Comparison of ENCODE assay signal across 23 cellular contexts in the genomic region with DNA sequence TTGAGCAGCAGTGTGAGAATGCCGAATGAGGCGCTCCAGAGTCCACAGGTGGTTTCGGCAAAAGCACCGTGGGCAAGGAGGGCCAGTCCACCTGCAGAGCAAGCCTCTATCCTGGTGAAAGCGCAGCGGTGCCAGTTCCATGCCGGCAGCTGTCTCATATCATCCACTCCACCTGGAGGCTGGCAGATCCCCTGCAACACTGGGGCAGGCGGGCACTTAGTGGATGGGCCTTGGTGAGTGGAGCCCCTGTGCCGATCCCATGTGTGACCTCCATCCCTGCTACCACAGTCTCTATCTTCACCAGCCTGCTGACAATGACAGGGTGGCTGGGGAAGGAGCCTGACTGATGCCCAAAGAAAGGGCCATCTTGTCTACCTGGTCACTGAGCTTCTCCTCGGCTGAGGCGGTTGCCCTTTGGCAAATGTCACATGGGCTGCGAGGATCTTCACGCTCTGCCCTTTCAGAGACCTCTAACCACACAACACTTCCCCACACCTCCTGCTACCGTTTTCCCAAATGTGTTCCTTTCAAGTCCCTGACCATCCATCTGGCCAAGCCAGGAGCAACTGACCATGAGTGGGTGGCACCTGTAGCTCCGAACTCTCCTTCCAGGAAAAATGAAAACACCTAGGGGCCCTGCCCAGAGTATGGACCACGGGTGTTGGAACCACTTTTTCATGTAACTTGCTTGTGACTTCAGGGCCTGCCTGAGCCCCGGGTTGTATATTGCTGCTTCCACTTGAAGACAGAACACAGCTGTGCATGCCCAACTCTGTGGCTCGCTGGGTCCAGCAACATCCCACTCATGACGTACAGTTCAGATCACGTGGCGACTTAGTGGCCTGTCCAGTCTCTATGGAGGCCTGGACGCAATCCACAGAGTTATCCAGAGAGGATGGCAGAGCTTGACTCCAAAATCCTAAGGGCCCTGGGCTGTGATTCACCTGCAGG. TPM values are rescaled to one million over a fixed set of nuclear protein-coding genes. Genes with fewer than 3 reads are reported as not detected.
A peak's percentile ranks its signal among the peaks of the same experiment; 100 is the strongest.
DNase-seq lines count a peak whose midpoint lies in the region; ATAC-seq and TF ChIP-seq lines count a peak whose summit lies in the region.
"Had no signal": no experiment of that assay in that cellular context is flagged by ENCODE, and none has a peak within 500 bp of the region (broad histone marks: within the 10 kb centered on the region; RNA-seq: fewer than 3 reads in every experiment).

No MANE protein-coding gene starts in this region.

- no peak overlapping the region for H3K4me3 ChIP-seq in CD8-positive, alpha-beta T cell (ENCODE audit: low read depth, low read length)
- H3K4me3 ChIP-seq in endodermal cell (ENCODE audit: low read length): no peak overlapping the region
- no peak overlapping the region for H3K4me3 ChIP-seq in neutrophil (ENCODE audit: low read depth in 1 of 2, low read length in 1 of 2)
- H3K4me3 ChIP-seq in mesendoderm (ENCODE audit: low read length): no peak overlapping the region
- H3K4me3 ChIP-seq: BLaER1 treated with 17β-estradiol and CSF1 and Interleukin-3, amounts not matched to agents 10 nM and 100 nM; gastroesophageal sphincter; lung; PC-9 had no signal

- no peak overlapping the region for H4K8ac ChIP-seq in mesendoderm (ENCODE audit: low read depth, low read length)

- H3K18ac ChIP-seq in mesendoderm (ENCODE audit: low read length): no peak overlapping the region

- H3K4me3 Mint-ChIP-seq in activated CD4-positive, alpha-beta T cell treated with anti-CD3 and anti-CD28 coated beads, Interleukin-2, amount 10 ng/mL, durations not matched to agents 24 days and 14 days: no peak overlapping the region
- H3K4me3 Mint-ChIP-seq in CD8-positive, alpha-beta T cell: no peak overlapping the region
- no peak overlapping the region for H3K4me3 Mint-ChIP-seq in endodermal cell
- H3K4me3 Mint-ChIP-seq: nephron had no signal

- no peaks in the 10 kb centered on the region for H3K9me3 ChIP-seq in CD8-positive, alpha-beta T cell (ENCODE audit: low read length)
- H3K9me3 ChIP-seq in endodermal cell (ENCODE audit: control insufficient read depth, low read length) (no peaks in the 10 kb centered on the region), neutrophil (no peaks in the 10 kb centered on the region)
- H3K9me3 ChIP-seq: BLaER1 treated with 17β-estradiol and CSF1 and Interleukin-3, amounts not matched to agents 10 nM and 100 nM; gastroesophageal sphincter had no signal

- H3K4me2 ChIP-seq in mesendoderm (ENCODE audit: low read length): no peak overlapping the region
- H3K4me2 ChIP-seq: PC-9 had no signal

- TF ChIP-seq CTCF in CD8-positive, alpha-beta T cell (IDR thresholded peaks at IDR 0.05): no peak
- no peak for TF ChIP-seq CTCF in endodermal cell (conservative IDR thresholded peaks at IDR 0.05)
- no peak for TF ChIP-seq CTCF in neutrophil (IDR thresholded peaks at IDR 0.05)
- no peak for TF ChIP-seq CTCF in GM13977 (IDR thresholded peaks at IDR 0.05; ENCODE audit: extremely low read depth, insufficient read depth, missing control alignments)

- peaks cover 40% of the 10 kb centered on the region for H3K4me1 ChIP-seq in CD8-positive, alpha-beta T cell (ENCODE audit: insufficient read depth, low read length)
- no peaks in the 10 kb centered on the region for H3K4me1 ChIP-seq in endodermal cell (ENCODE audit: control insufficient read depth, insufficient read depth, low read length)
- peaks cover 5 to 17% of the 10 kb centered on the region in 2 experiments for H3K4me1 ChIP-seq in neutrophil (ENCODE audit: control insufficient read depth in 1 of 2, insufficient read depth in 1 of 2, low read depth in 1 of 2, low read length in 1 of 2)
- H3K4me1 ChIP-seq in mesendoderm (ENCODE audit: control insufficient read depth, low read depth, low read length): no peaks in the 10 kb centered on the region
- H3K4me1 ChIP-seq: gastroesophageal sphincter had no signal

- no peak overlapping the region for H4K5ac ChIP-seq in mesendoderm (ENCODE audit: low read length)

- H3K9ac ChIP-seq in endodermal cell (ENCODE audit: extremely low read depth, low read length, poor library complexity, severe bottlenecking) (no peak overlapping the region), mesendoderm (ENCODE audit: low read length) (no peak overlapping the region)
- H3K9ac ChIP-seq: BLaER1 treated with 17β-estradiol and CSF1 and Interleukin-3, amounts not matched to agents 10 nM and 100 nM had no signal

- H3K9me3 Mint-ChIP-seq in activated CD4-positive, alpha-beta T cell treated with anti-CD3 and anti-CD28 coated beads, Interleukin-2, amount 10 ng/mL, durations not matched to agents 24 days and 14 days: no peaks in the 10 kb centered on the region
- H3K9me3 Mint-ChIP-seq in CD8-positive, alpha-beta T cell: no peaks in the 10 kb centered on the region
- no peaks in the 10 kb centered on the region for H3K9me3 Mint-ChIP-seq in endodermal cell
- H3K9me3 Mint-ChIP-seq: nephron had no signal

- no peak overlapping the region for H2BK15ac ChIP-seq in mesendoderm (replicated peaks; ENCODE audit: low read depth)

- in situ Hi-C loops in GM13977 (cut with MboI; ENCODE audit: low pct_unique_long_range_greater_than_20kb, low sequenced_read_pairs, unreplicated experiment): no loop called here

- DNase-seq in activated CD4-positive, alpha-beta T cell treated with anti-CD3 and anti-CD28 coated beads for 1 hour: peak; percentile 4
- no peak for DNase-seq in activated CD4-positive, alpha-beta T cell treated with anti-CD3 and anti-CD28 coated beads, Interleukin-2, amount 10 ng/mL, durations not matched to agents 24 days and 14 days
- peak in 1 of 7 experiments; percentile 49 for DNase-seq in CD8-positive, alpha-beta T cell
- DNase-seq in endodermal cell: peak; percentile 34
- DNase-seq in mesendoderm: no peak
- no peak for DNase-seq in cerebellum (ENCODE audit: low spot score)
- no peak for DNase-seq in GM13977 (ENCODE audit: low spot score)
- DNase-seq: cortex of kidney; DMS79; KG1; NCI-H1048; NCI-H69; PC-9; stimulated activated naive CD8-positive, alpha-beta T cell treated with anti-CD3 and anti-CD28 coated beads, Interleukin-15, Interleukin-2, amounts not matched to agents 100 U/mL and 50 U/mL, for 24 hours had no signal

- H2AK5ac ChIP-seq in mesendoderm (ENCODE audit: low read length): no peak overlapping the region

- no peak overlapping the region for H3K23ac ChIP-seq in mesendoderm (ENCODE audit: low read length)

- H2BK5ac ChIP-seq in mesendoderm (ENCODE audit: low read length): no peak overlapping the region

- WGBS in endodermal cell (ENCODE audit: insufficient coverage in 1 of 2, insufficient read length in 1 of 2), 2 experiments: 93 to 96% methylated on average over 12 to 22 of the region's 22 CpGs
- no CpG with 5 or more reads among the region's 22 CpGs for WGBS in mesendoderm (ENCODE audit: extremely low coverage, insufficient coverage, low lambda C conversion rate)

- no peak overlapping the region for H3K27ac Mint-ChIP-seq in activated CD4-positive, alpha-beta T cell treated with anti-CD3 and anti-CD28 coated beads, Interleukin-2, amount 10 ng/mL, durations not matched to agents 24 days and 14 days
- H3K27ac Mint-ChIP-seq in CD8-positive, alpha-beta T cell: peak overlapping the region; percentile 67
- H3K27ac Mint-ChIP-seq in endodermal cell: no peak overlapping the region
- H3K27ac Mint-ChIP-seq: nephron had no signal

- no peak overlapping the region for H3K56ac ChIP-seq in mesendoderm (ENCODE audit: low read length)

- CTCF ChIA-PET in CD8-positive, alpha-beta T cell (lab: Charles Lee): interaction anchor here (1.1 to 3.9 kb wide), 2 partner anchors 11 to 100 kb away, joined by 6 to 20 read pairs; no protein-coding TSS in a partner anchor

- peaks cover 2% of the 10 kb centered on the region for H3K36me3 Mint-ChIP-seq in activated CD4-positive, alpha-beta T cell treated with anti-CD3 and anti-CD28 coated beads, Interleukin-2, amount 10 ng/mL, durations not matched to agents 24 days and 14 days (ENCODE audit: low read depth)
- H3K36me3 Mint-ChIP-seq in CD8-positive, alpha-beta T cell: peaks cover 16% of the 10 kb centered on the region
- no peaks in the 10 kb centered on the region for H3K36me3 Mint-ChIP-seq in endodermal cell (ENCODE audit: low read depth)

- H3K27me3 ChIP-seq in CD8-positive, alpha-beta T cell (ENCODE audit: insufficient read depth, low read length): no peaks in the 10 kb centered on the region
- peaks cover 6% of the 10 kb centered on the region for H3K27me3 ChIP-seq in endodermal cell (ENCODE audit: control insufficient read depth, insufficient read depth, low read length, poor library complexity, severe bottlenecking)
- peaks cover 12% of the 10 kb centered on the region for H3K27me3 ChIP-seq in neutrophil
- H3K27me3 ChIP-seq in mesendoderm (ENCODE audit: insufficient read depth, low read length, poor library complexity): no peaks in the 10 kb centered on the region

- POLR2A ChIA-PET in CD8-positive, alpha-beta T cell (lab: Charles Lee): interaction anchor here (0.8 to 1.5 kb wide), 4 partner anchors 10 to 82 kb away, joined by 3 read pairs; no protein-coding TSS in a partner anchor

- no peak overlapping the region for H2BK120ac ChIP-seq in mesendoderm (ENCODE audit: low read depth, low read length)

- intact Hi-C loops in activated CD4-positive, alpha-beta T cell treated with anti-CD3 and anti-CD28 coated beads, Interleukin-2, amount 10 ng/mL, durations not matched to agents 24 days and 14 days (cut with micrococcal nuclease): no loop called here
- intact Hi-C loops in CD8-positive, alpha-beta T cell (cut with DNase I, micrococcal nuclease): no loop called here

- peaks cover 6% of the 10 kb centered on the region for H3K36me3 ChIP-seq in CD8-positive, alpha-beta T cell (ENCODE audit: insufficient read depth, low read length)
- H3K36me3 ChIP-seq in endodermal cell (ENCODE audit: control insufficient read depth, insufficient read depth, low read length): no peaks in the 10 kb centered on the region
- peaks cover 41% of the 10 kb centered on the region for H3K36me3 ChIP-seq in neutrophil
- no peaks in the 10 kb centered on the region for H3K36me3 ChIP-seq in mesendoderm (ENCODE audit: control insufficient read depth, insufficient read depth, low read length)
- H3K36me3 ChIP-seq: gastroesophageal sphincter had no signal

- peaks cover 9% of the 10 kb centered on the region for H3K27me3 Mint-ChIP-seq in activated CD4-positive, alpha-beta T cell treated with anti-CD3 and anti-CD28 coated beads, Interleukin-2, amount 10 ng/mL, durations not matched to agents 24 days and 14 days
- H3K27me3 Mint-ChIP-seq in CD8-positive, alpha-beta T cell (ENCODE audit: low read depth): no peaks in the 10 kb centered on the region
- H3K27me3 Mint-ChIP-seq in endodermal cell (ENCODE audit: insufficient read depth): peaks cover 24% of the 10 kb centered on the region

- H3K79me1 ChIP-seq in mesendoderm (ENCODE audit: low read length): no peaks in the 10 kb centered on the region

- H3K4me1 Mint-ChIP-seq in activated CD4-positive, alpha-beta T cell treated with anti-CD3 and anti-CD28 coated beads, Interleukin-2, amount 10 ng/mL, durations not matched to agents 24 days and 14 days: peaks cover 4% of the 10 kb centered on the region
- peaks cover 52% of the 10 kb centered on the region for H3K4me1 Mint-ChIP-seq in CD8-positive, alpha-beta T cell (ENCODE audit: low read depth)
- H3K4me1 Mint-ChIP-seq in endodermal cell: no peaks in the 10 kb centered on the region

- no peak overlapping the region for H3K27ac ChIP-seq in CD8-positive, alpha-beta T cell (ENCODE audit: low read depth, low read length)
- no peak overlapping the region for H3K27ac ChIP-seq in endodermal cell (ENCODE audit: low read depth, low read length)
- H3K27ac ChIP-seq in neutrophil: peak overlapping the region; percentile 35
- no peak overlapping the region for H3K27ac ChIP-seq in mesendoderm (ENCODE audit: low read depth, low read length)
- H3K27ac ChIP-seq: BLaER1 treated with 17β-estradiol and CSF1 and Interleukin-3, amounts not matched to agents 10 nM and 100 nM; gastroesophageal sphincter; PC-9 had no signal

- no peak overlapping the region for H3K4ac ChIP-seq in mesendoderm (ENCODE audit: low read depth, low read length)

- H3K79me2 ChIP-seq in mesendoderm (ENCODE audit: control insufficient read depth, insufficient read depth, low read length): no peaks in the 10 kb centered on the region

- ATAC-seq in CD8-positive, alpha-beta T cell: no peak
- ATAC-seq: gastroesophageal sphincter; SK-N-SH treated with all-trans-retinoic acid at 6 μM for 48 hours; stimulated activated naive CD8-positive, alpha-beta T cell treated with anti-CD3 and anti-CD28 coated beads, Interleukin-15, Interleukin-2, amounts not matched to agents 100 U/mL and 50 U/mL, for 24 hours had no signal

RNA-seq across cellular contexts. Expression of a gene that starts 7.1 kb away (rescaled TPM):
- 2.4 and 2.6 TPM in 2 replicates for total RNA-seq in activated CD4-positive, alpha-beta T cell treated with anti-CD3 and anti-CD28 coated beads, Interleukin-2, amount 10 ng/mL, durations not matched to agents 24 days and 14 days
- total RNA-seq in CD8-positive, alpha-beta T cell: 10 to 100 TPM; 38.2 to 40.2 TPM
- total RNA-seq in endodermal cell (under 1 TPM in 1 of 2 donors, not detected in 1; 0.20 TPM), cerebellum (0.27 TPM)
- not detected for polyA plus RNA-seq in endodermal cell (2013, experiment 1 of 2)
- polyA plus RNA-seq in endodermal cell (2013, experiment 2 of 2): not detected
- polyA plus RNA-seq in mesendoderm (2013, experiment 1 of 2): not detected
- polyA plus RNA-seq in mesendoderm (2013, experiment 2 of 2): not detected
- total RNA-seq: epithelial cell of proximal tubule, PC-9 had no signal

RNA-seq across cellular contexts. Expression of a gene that starts 7.2 kb away (rescaled TPM):
- 2.4 and 2.6 TPM in 2 replicates for total RNA-seq in activated CD4-positive, alpha-beta T cell treated with anti-CD3 and anti-CD28 coated beads, Interleukin-2, amount 10 ng/mL, durations not matched to agents 24 days and 14 days
- total RNA-seq in CD8-positive, alpha-beta T cell: 100 to 1,000 TPM; 145 to 147 TPM
- total RNA-seq in endodermal cell (not detected), cerebellum (0.27 TPM)
- not detected for polyA plus RNA-seq in endodermal cell (2013, experiment 1 of 2)
- polyA plus RNA-seq in endodermal cell (2013, experiment 2 of 2): 0.70 TPM
- not detected for polyA plus RNA-seq in mesendoderm (2013, experiment 1 of 2)
- polyA plus RNA-seq in mesendoderm (2013, experiment 2 of 2): not detected
- total RNA-seq: epithelial cell of proximal tubule, PC-9, renal cortical epithelial cell had no signal

RNA-seq across cellular contexts. Expression of a gene that starts 24.2 kb away (rescaled TPM):
- total RNA-seq in activated CD4-positive, alpha-beta T cell treated with anti-CD3 and anti-CD28 coated beads, Interleukin-2, amount 10 ng/mL, durations not matched to agents 24 days and 14 days: 0.62 and 0.96 TPM in 2 replicates
- not detected for total RNA-seq in CD8-positive, alpha-beta T cell
- total RNA-seq in endodermal cell: not detected
- 1.2 TPM for polyA plus RNA-seq in endodermal cell (2013, experiment 1 of 2)
- 1.1 TPM for polyA plus RNA-seq in endodermal cell (2013, experiment 2 of 2)
- polyA plus RNA-seq in mesendoderm (2013, experiment 1 of 2): 0.10 TPM
- polyA plus RNA-seq in mesendoderm (2013, experiment 2 of 2): 0.17 TPM
- total RNA-seq in cerebellum: 1.7 TPM
- total RNA-seq: A172, PC-9, renal cortical epithelial cell had no signal

Comparison
In these comparisons a context has a peak if more than half of its experiments do, and no peak if none do; other contexts are left out.
1. DNase-seq: peak in activated CD4-positive, alpha-beta T cell treated with anti-CD3 and anti-CD28 coated beads for 1 hour (single experiment) and endodermal cell (single experiment); none in activated CD4-positive, alpha-beta T cell treated with anti-CD3 and anti-CD28 coated beads, Interleukin-2, amount 10 ng/mL, durations not matched to agents 24 days and 14 days (single experiment), mesendoderm (single experiment), cerebellum (single experiment) and GM13977 (single experiment).
2. RNA of a gene that starts 7.1 kb away (total RNA-seq): 38.2 to 40.2 TPM in CD8-positive, alpha-beta T cell; 2.4 to 2.6 TPM in activated CD4-positive, alpha-beta T cell treated with anti-CD3 and anti-CD28 coated beads, Interleukin-2, amount 10 ng/mL, durations not matched to agents 24 days and 14 days, 0.27 TPM in cerebellum (single experiment) and 0.20 TPM in endodermal cell; every median in the first group is over 10 times any median in the second.
3. RNA of a gene that starts 7.2 kb away (total RNA-seq): 145 to 147 TPM in CD8-positive, alpha-beta T cell; 2.4 to 2.6 TPM in activated CD4-positive, alpha-beta T cell treated with anti-CD3 and anti-CD28 coated beads, Interleukin-2, amount 10 ng/mL, durations not matched to agents 24 days and 14 days, 0.27 TPM in cerebellum (single experiment) and not detected in endodermal cell; every median in the first group is over 10 times any median in the second.